ENCODE assay signal across 16 cellular contexts in the genomic region with DNA sequence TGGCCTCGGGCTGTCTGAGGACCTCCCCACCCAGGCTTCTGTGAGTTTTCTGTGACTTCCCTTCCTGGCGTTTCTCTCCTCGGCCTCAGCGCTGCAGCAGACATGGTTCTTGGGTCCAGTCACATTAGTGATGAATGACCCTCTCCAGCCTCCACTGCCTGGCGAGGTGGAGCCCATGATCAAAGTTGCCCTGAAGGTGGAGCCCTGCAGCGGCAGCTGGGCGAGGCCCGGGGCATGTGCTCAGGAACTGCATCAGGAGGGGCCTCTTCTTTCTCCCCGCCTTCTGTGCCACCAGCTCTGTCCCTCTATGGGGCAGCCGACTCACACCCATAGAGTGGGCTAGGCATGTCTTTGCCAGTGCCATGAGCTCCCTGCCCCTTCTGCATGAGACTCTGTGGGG.
DNase-seq lines count a peak whose midpoint lies in the region; ATAC-seq and TF ChIP-seq lines count a peak whose summit lies in the region.
"Had no signal": no experiment of that assay in that cellular context is flagged by ENCODE, and none has a peak within 500 bp of the region (broad histone marks: within the 10 kb centered on the region; RNA-seq: fewer than 3 reads in every experiment).

No MANE protein-coding gene starts in this region.

- peak; percentile 30 for TF ChIP-seq CTCF in GM06990 (IDR thresholded peaks at IDR 0.05; ENCODE audit: insufficient read depth, low read length, poor library complexity, severe bottlenecking)
- TF ChIP-seq CTCF in WERI-Rb-1 (IDR thresholded peaks at IDR 0.05; ENCODE audit: low read depth, low read length) = peak; percentile 41; the same call in 1 of the 2 replicates
- no peak for TF ChIP-seq CTCF in right atrium auricular region (IDR thresholded peaks at IDR 0.05)
- TF ChIP-seq CTCF in tibial nerve (IDR thresholded peaks at IDR 0.05) = no peak

- no peak overlapping the region for H3K9ac ChIP-seq in neuronal stem cell (ENCODE audit: low read depth, low read length, poor library complexity)

- no peak overlapping the region for H3K4ac ChIP-seq in neuronal stem cell (ENCODE audit: low read length)

- no peak overlapping the region for H3K14ac ChIP-seq in neuronal stem cell (ENCODE audit: low read length)

- WGBS in neuronal stem cell (ENCODE audit: extremely low coverage in 2 of 2, insufficient read length in 2 of 2, insufficient replicate concordance in 1 of 2), 2 donors = no CpG with 5 or more reads among the region's 10 CpGs
- WGBS in tibial nerve, 2 donors = 75 to 79% methylated on average over 5 to 10 of the region's 10 CpGs

- H4K8ac ChIP-seq in neuronal stem cell (ENCODE audit: low read depth, low read length) = no peak overlapping the region

- H2BK5ac ChIP-seq in neuronal stem cell (ENCODE audit: low read length) = no peak overlapping the region

- no peak overlapping the region for H4K91ac ChIP-seq in neuronal stem cell (ENCODE audit: low read depth, low read length, poor library complexity)

- no peak overlapping the region for H2AK5ac ChIP-seq in neuronal stem cell (ENCODE audit: low read depth, low read length)

- no peaks in the 10 kb centered on the region for H3K79me1 ChIP-seq in neuronal stem cell (ENCODE audit: low read depth, low read length)

- peak; percentile 9 for DNase-seq in GM06990 (ENCODE audit: extremely low read depth, insufficient read length)
- DNase-seq in H7 = peak; percentile 46
- DNase-seq in WERI-Rb-1 = peak; percentile 29
- DNase-seq in neuronal stem cell (ENCODE audit: low spot score) = no peak
- DNase-seq in right atrium auricular region (ENCODE audit: low spot score) = no peak
- no peak for DNase-seq in tibial nerve (ENCODE audit: low spot score in 2 of 2)
- DNase-seq: COR-L47, DMS53, MV-4-11, NCI-H1417 treated with DMSO at 0.1 percent for 48 hours, NCI-H1930, Peyer's patch had no signal

- H2BK15ac ChIP-seq in neuronal stem cell (ENCODE audit: low read length) = peak overlapping the region; percentile 46

- H3K27ac ChIP-seq in WERI-Rb-1 (no peak overlapping the region), neuronal stem cell (replicated peaks; ENCODE audit: low read length) (no peak overlapping the region), right atrium auricular region (no peak overlapping the region), tibial nerve (no peak overlapping the region)
- H3K27ac ChIP-seq: Peyer's patch, SK-N-MC had no signal

- no peak overlapping the region for H3K4me2 ChIP-seq in neuronal stem cell (ENCODE audit: insufficient read depth, low read length, poor library complexity, severe bottlenecking)

- H3K27me3 ChIP-seq in GM06990 (replicated peaks; ENCODE audit: control insufficient read depth, insufficient read depth, low read length) (no peaks in the 10 kb centered on the region), H7 (ENCODE audit: control insufficient read depth, insufficient read depth, low read length) (no peaks in the 10 kb centered on the region), WERI-Rb-1 (ENCODE audit: insufficient read depth, low read depth, severe bottlenecking) (no peaks in the 10 kb centered on the region), neuronal stem cell (ENCODE audit: control insufficient read depth in 3 of 3, insufficient read depth in 3 of 3, low read depth in 1 of 3, low read length in 3 of 3) (no peaks in the 10 kb centered on the region), right atrium auricular region (no peaks in the 10 kb centered on the region), tibial nerve (no peaks in the 10 kb centered on the region)
- H3K27me3 ChIP-seq: Peyer's patch had no signal

- no peaks in the 10 kb centered on the region for H3K36me3 ChIP-seq in GM06990 (ENCODE audit: control insufficient read depth, insufficient read depth, low read length)
- H3K36me3 ChIP-seq in H7 (replicated peaks; ENCODE audit: control insufficient read depth, insufficient read depth, low read length) = no peaks in the 10 kb centered on the region
- H3K36me3 ChIP-seq in WERI-Rb-1 = no peaks in the 10 kb centered on the region
- no peaks in the 10 kb centered on the region for H3K36me3 ChIP-seq in neuronal stem cell (replicated peaks in 1 of 2; ENCODE audit: control insufficient read depth in 2 of 2, insufficient read depth in 2 of 2, low read length in 2 of 2)
- H3K36me3 ChIP-seq in right atrium auricular region = no peaks in the 10 kb centered on the region
- no peaks in the 10 kb centered on the region for H3K36me3 ChIP-seq in tibial nerve
- H3K36me3 ChIP-seq: Peyer's patch had no signal

- no peaks in the 10 kb centered on the region for H3K4me1 ChIP-seq in neuronal stem cell (ENCODE audit: control insufficient read depth in 2 of 2, insufficient read depth in 1 of 2, low read depth in 1 of 2, low read length in 2 of 2)
- H3K4me1 ChIP-seq in right atrium auricular region = no peaks in the 10 kb centered on the region
- no peaks in the 10 kb centered on the region for H3K4me1 ChIP-seq in tibial nerve
- H3K4me1 ChIP-seq: Peyer's patch had no signal

- ATAC-seq in HG03565 (IDR thresholded peaks at IDR 0.05; ENCODE audit: unreplicated experiment) = no peak
- ATAC-seq: HCT116, Right ventricle myocardium inferior had no signal

- no peak for TF ChIP-seq POLR2A in tibial nerve (IDR thresholded peaks at IDR 0.05)

- peak overlapping the region; percentile 16 for H3K23ac ChIP-seq in neuronal stem cell (ENCODE audit: low read depth, low read length, poor library complexity)

- H2BK120ac ChIP-seq in neuronal stem cell (ENCODE audit: low read depth, low read length) = no peak overlapping the region

- H3K9me3 ChIP-seq in WERI-Rb-1 (ENCODE audit: severe bottlenecking) (no peaks in the 10 kb centered on the region), neuronal stem cell (replicated peaks in 1 of 2; ENCODE audit: control insufficient read depth in 2 of 2, insufficient read depth in 1 of 2, low read depth in 1 of 2, low read length in 2 of 2) (peaks cover 0 to 2% of the 10 kb centered on the region in 2 donors), right atrium auricular region (peaks cover 0 to 9% of the 10 kb centered on the region in 2 donors), tibial nerve (no peaks in the 10 kb centered on the region)
- H3K9me3 ChIP-seq: Peyer's patch had no signal

- no peak overlapping the region for H3K18ac ChIP-seq in neuronal stem cell (ENCODE audit: low read length)

- no peak overlapping the region for H2AFZ ChIP-seq in neuronal stem cell (ENCODE audit: low read length)

- H3K4me3 ChIP-seq in GM06990 (replicated peaks; ENCODE audit: low read depth, low read length) (no peak overlapping the region), H7 (ENCODE audit: insufficient read depth, low read depth, low read length) (no peak overlapping the region), WERI-Rb-1 (ENCODE audit: low read depth, low read length) (no peak overlapping the region), neuronal stem cell (ENCODE audit: low read length in 2 of 2) (no peak overlapping the region), right atrium auricular region (no peak overlapping the region), tibial nerve (no peak overlapping the region)
- H3K4me3 ChIP-seq: Peyer's patch, SK-N-MC had no signal

- H2BK12ac ChIP-seq in neuronal stem cell (ENCODE audit: low read length) = no peak overlapping the region

- no peak for TF ChIP-seq EP300 in tibial nerve (IDR thresholded peaks at IDR 0.05)

Comparison
In these comparisons a context has a peak if more than half of its experiments do, and no peak if none do; other contexts are left out.
1. DNase-seq: peak in GM06990 (single experiment), H7 (single experiment) and WERI-Rb-1 (single experiment); none in neuronal stem cell (single experiment), right atrium auricular region (single experiment) and tibial nerve (0 of 2).
2. CTCF ChIP-seq: peak in GM06990 (single experiment) and WERI-Rb-1 (single experiment); none in right atrium auricular region (0 of 2) and tibial nerve (0 of 5).